9 cellular contexts compared by ENCODE assay signal in genomic region chr13:79382545-79383275, GRCh38. TPM values are rescaled to one million over a fixed set of nuclear protein-coding genes. Genes with fewer than 3 reads are reported as not detected.
DNase-seq lines count a peak whose midpoint lies in the region; ATAC-seq and TF ChIP-seq lines count a peak whose summit lies in the region.
"Had no signal": no experiment of that assay in that cellular context is flagged by ENCODE, and none has a peak within 500 bp of the region (broad histone marks: within the 10 kb centered on the region; RNA-seq: fewer than 3 reads in every experiment).

No MANE protein-coding gene starts in this region.

- no peak overlapping the region for H2AK5ac ChIP-seq in H9 (ENCODE audit: insufficient read length, low read length)

- no peak for DNase-seq in H9
- DNase-seq in germinal center (ENCODE audit: low spot score): peak; percentile 16
- DNase-seq in GF-D8 (lab: John Stamatoyannopoulos, UW): no peak
- no peak for DNase-seq in GOT3 (lab: John Stamatoyannopoulos, UW)
- DNase-seq in ecto neural progenitor cell (ENCODE audit: low spot score): no peak
- DNase-seq in middle frontal gyrus (ENCODE audit: extremely low spot score, low spot score): no peak
- DNase-seq: uterus had no signal

- no peak overlapping the region for H2BK20ac ChIP-seq in H9 (ENCODE audit: low read depth, low read length, poor library complexity, severe bottlenecking)

- peaks cover 27 to 40% of the 10 kb centered on the region in 2 experiments for H3K4me1 Mint-ChIP-seq in H9

- H3K14ac ChIP-seq in H9 (ENCODE audit: insufficient read depth, low read length): no peak overlapping the region

- H3K36me3 ChIP-seq in Loucy (ENCODE audit: insufficient read depth, low read length): peaks cover 6% of the 10 kb centered on the region; the same call in 1 of the 2 replicates
- H3K36me3 ChIP-seq: uterus had no signal

- H3K79me2 ChIP-seq in H9 (ENCODE audit: insufficient read depth, low read length) (peaks cover 23% of the 10 kb centered on the region; the same call in 1 of the 2 replicates), Loucy (ENCODE audit: insufficient read depth, low read length) (peaks cover 94% of the 10 kb centered on the region)

- no peak overlapping the region for H3K18ac ChIP-seq in H9 (ENCODE audit: insufficient read length, low read depth, low read length)

- H3F3A ChIP-seq in Loucy (ENCODE audit: low read depth): no peaks in the 10 kb centered on the region; the same call in 1 of the 2 replicates

- ATAC-seq in GM18861 (IDR thresholded peaks at IDR 0.05; ENCODE audit: unreplicated experiment): peak; percentile 30

- no peak overlapping the region for H2BK120ac ChIP-seq in H9 (ENCODE audit: low read depth, low read length, poor library complexity, severe bottlenecking)

- H3K4me3 Mint-ChIP-seq in H9: no peak overlapping the region

- H3K4me3 ChIP-seq in Loucy (ENCODE audit: low read length, poor library complexity, severe bottlenecking): peak overlapping the region; percentile 62
- H3K4me3 ChIP-seq: uterus had no signal

- H3K27ac ChIP-seq in H9 (ENCODE audit: insufficient read length, low read depth, low read length): no peak overlapping the region
- H3K27ac ChIP-seq: uterus had no signal

- no peak overlapping the region for H4K91ac ChIP-seq in H9 (ENCODE audit: insufficient read length, low read depth, low read length)

- no peaks in the 10 kb centered on the region for H3K27me3 ChIP-seq in H9 (ENCODE audit: insufficient read depth, low read length)
- H3K27me3 ChIP-seq in Loucy (ENCODE audit: insufficient read depth, low read length, poor library complexity, severe bottlenecking): no peaks in the 10 kb centered on the region
- H3K27me3 ChIP-seq: uterus had no signal

- no peak overlapping the region for H2BK12ac ChIP-seq in H9 (ENCODE audit: insufficient read length, low read depth, low read length)

- H3K27ac Mint-ChIP-seq in H9: peak overlapping the region; percentile 5 to 66 (median 9); a peak in 5 of 7 replicates

- no peak overlapping the region for H2BK5ac ChIP-seq in H9 (ENCODE audit: insufficient read length, low read length)

- peaks cover 6% of the 10 kb centered on the region for H3K79me1 ChIP-seq in H9 (ENCODE audit: insufficient read depth, low read depth, low read length, poor library complexity, severe bottlenecking)

- peaks cover 3 to 12% (median 7%) of the 10 kb centered on the region in 3 experiments; a peak in 6 of 7 replicates for H3K36me3 Mint-ChIP-seq in H9 (ENCODE audit: insufficient read depth in 1 of 3, low read depth in 3 of 3)

- no peak overlapping the region for H3K23ac ChIP-seq in H9 (ENCODE audit: insufficient read length, low read depth, low read length)

- H3K4ac ChIP-seq in H9 (ENCODE audit: low read depth, low read length): no peak overlapping the region

- no peak overlapping the region for H3K9ac ChIP-seq in H9 (ENCODE audit: extremely low read depth, insufficient read length, low read length)
- peak overlapping the region; percentile 66 for H3K9ac ChIP-seq in Loucy (ENCODE audit: low read depth, low read length, poor library complexity, severe bottlenecking)

- TF ChIP-seq CTCF in H9 (conservative IDR thresholded peaks at IDR 0.05) (no peak), Loucy (conservative IDR thresholded peaks at IDR 0.05; ENCODE audit: low read length) (no peak)

- H3T11ph ChIP-seq in H9 (ENCODE audit: low read length): no peak overlapping the region

- no peaks in the 10 kb centered on the region for H3K9me3 ChIP-seq in H9 (ENCODE audit: control insufficient read depth, low read depth, low read length)
- H3K9me3 ChIP-seq in Loucy (ENCODE audit: insufficient read depth, low read depth, low read length): no peaks in the 10 kb centered on the region
- H3K9me3 ChIP-seq: uterus had no signal

- H3K27me3 Mint-ChIP-seq in H9 (ENCODE audit: low read depth): no peaks in the 10 kb centered on the region

- H2AFZ ChIP-seq in H9 (ENCODE audit: low read length): no peak overlapping the region
- no peak overlapping the region for H2AFZ ChIP-seq in Loucy (ENCODE audit: low read length)

- H4K8ac ChIP-seq in H9 (replicated peaks; ENCODE audit: insufficient read length, low read depth, low read length): no peak overlapping the region

- WGBS in H9 (ENCODE audit: extremely low coverage, insufficient read length, low lambda C conversion rate): no CpG with 5 or more reads among the region's 1 CpG

- no peaks in the 10 kb centered on the region; the same call in 1 of the 2 replicates for H3K4me1 ChIP-seq in H9 (ENCODE audit: insufficient read depth, low read length)
- peaks cover 56% of the 10 kb centered on the region for H3K4me1 ChIP-seq in Loucy (ENCODE audit: insufficient read depth, low read length, poor library complexity, severe bottlenecking)
- H3K4me1 ChIP-seq: uterus had no signal

- no peaks in the 10 kb centered on the region for H4K20me1 ChIP-seq in H9 (ENCODE audit: control insufficient read depth, insufficient read depth, insufficient read length)
- H4K20me1 ChIP-seq in Loucy (ENCODE audit: insufficient read depth, low read length, poor library complexity, severe bottlenecking): peaks cover 73% of the 10 kb centered on the region

- H3K4me2 ChIP-seq in H9 (ENCODE audit: insufficient read depth, insufficient read length, low read length) (no peak overlapping the region), Loucy (ENCODE audit: low read depth, low read length, poor library complexity, severe bottlenecking) (peak overlapping the region; percentile 80)

- no peak overlapping the region for H2BK15ac ChIP-seq in H9 (ENCODE audit: low read depth, low read length)

- H3K23me2 ChIP-seq in H9 (ENCODE audit: insufficient read length, low read depth, low read length, poor library complexity, severe bottlenecking): no peaks in the 10 kb centered on the region

- H3K9me2 ChIP-seq in Loucy (replicated peaks; ENCODE audit: low read depth, low read length): no peaks in the 10 kb centered on the region

- H4K5ac ChIP-seq in H9 (ENCODE audit: insufficient read length, low read depth, low read length): no peak overlapping the region

- no peak overlapping the region for H3K56ac ChIP-seq in H9 (ENCODE audit: insufficient read length, low read depth, low read length)

- H3K9me3 Mint-ChIP-seq in H9: no peaks in the 10 kb centered on the region

RNA-seq across cellular contexts. Expression of gene RBM26, which starts 23.3 kb away (rescaled TPM):
- 66.8 and 70.5 TPM in 2 replicates for total RNA-seq in H9 (2021)
